ENCODE assay signal across 12 cellular contexts in the genomic region with DNA sequence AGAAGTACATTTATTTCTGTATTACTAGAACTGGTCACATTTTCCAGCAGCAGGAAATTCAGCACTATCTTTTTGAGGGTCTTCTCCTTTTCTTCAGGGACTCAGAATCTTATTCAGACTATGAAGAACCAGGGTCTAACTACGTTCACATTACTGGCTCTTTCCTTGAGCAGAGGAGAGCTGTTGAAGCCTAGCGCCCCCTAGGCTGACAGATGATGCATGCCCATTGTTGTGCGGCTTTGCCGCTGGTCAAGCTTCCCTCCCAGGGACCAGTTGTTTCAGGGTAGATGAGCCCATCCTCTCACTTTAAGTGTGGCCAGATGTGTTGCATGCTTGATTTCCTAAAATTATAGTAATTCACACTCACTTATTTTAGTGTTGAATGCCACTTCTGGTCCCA.
DNase-seq lines count a peak whose midpoint lies in the region; ATAC-seq and TF ChIP-seq lines count a peak whose summit lies in the region.
"Had no signal": no experiment of that assay in that cellular context is flagged by ENCODE, and none has a peak within 500 bp of the region (broad histone marks: within the 10 kb centered on the region; RNA-seq: fewer than 3 reads in every experiment).

No MANE protein-coding gene starts in this region.

- ATAC-seq in GM19467 (IDR thresholded peaks at IDR 0.05; ENCODE audit: unreplicated experiment), result peak; percentile 59
- no peak for ATAC-seq in natural killer cell
- no peak for ATAC-seq in GM21528 (IDR thresholded peaks at IDR 0.05; ENCODE audit: low FRiP score, unreplicated experiment)
- no peak for ATAC-seq in activated T-cell treated with anti-CD3 and anti-CD28 coated beads, Interleukin-2, amount 50 U/mL, for 4 hours

- H3K27ac Mint-ChIP-seq in glutamatergic neuron (ENCODE audit: unreplicated experiment), result no peak overlapping the region
- H3K27ac Mint-ChIP-seq in natural killer cell, result no peak overlapping the region

- POLR2A ChIA-PET in PC-9 (lab: Charles Lee; ENCODE audit: unreplicated experiment), result no interaction called here

- H4K20me1 ChIP-seq in PC-9 (ENCODE audit: insufficient read depth), result no peaks in the 10 kb centered on the region

- H3K4me3 Mint-ChIP-seq in glutamatergic neuron (ENCODE audit: unreplicated experiment) (no peak overlapping the region), natural killer cell (no peak overlapping the region)
- no peak overlapping the region for H3K4me3 Mint-ChIP-seq in activated T-cell treated with anti-CD3 and anti-CD28 coated beads, Interleukin-2, amount 50 U/mL, for 4 hours

- DNase-seq in COLO668 (lab: John Stamatoyannopoulos, UW; ENCODE audit: unreplicated experiment) (peak; percentile 4), PC-9 (no peak), glutamatergic neuron (peak; percentile 66), NCI-H446 treated with DMSO at 0.1 percent for 48 hours (lab: John Stamatoyannopoulos, UW) (no peak), natural killer cell (no peak)
- DNase-seq in activated T-cell treated with anti-CD3 and anti-CD28 coated beads, Interleukin-2, amount 50 U/mL, for 4 hours, result no peak
- DNase-seq: activated CD8-positive, alpha-beta memory T cell treated with anti-CD3 and anti-CD28 coated beads for 24 hours; DMS153; NCI-H226; ovary had no signal

- H3F3A ChIP-seq in PC-9 (ENCODE audit: insufficient read depth, low read depth), result no peaks in the 10 kb centered on the region

- no peaks in the 10 kb centered on the region for H3K36me3 Mint-ChIP-seq in glutamatergic neuron (ENCODE audit: unreplicated experiment)
- no peaks in the 10 kb centered on the region for H3K36me3 Mint-ChIP-seq in natural killer cell
- no peaks in the 10 kb centered on the region for H3K36me3 Mint-ChIP-seq in activated T-cell treated with anti-CD3 and anti-CD28 coated beads, Interleukin-2, amount 50 U/mL, for 4 hours (ENCODE audit: insufficient read depth)

- no peaks in the 10 kb centered on the region for H3K9me2 ChIP-seq in PC-9 (ENCODE audit: insufficient read depth)

- no peaks in the 10 kb centered on the region for H3K4me1 ChIP-seq in PC-9 (replicated peaks; ENCODE audit: insufficient read depth)

- no peaks in the 10 kb centered on the region for H3K27me3 ChIP-seq in PC-9 (ENCODE audit: insufficient read depth, low read depth)
- H3K27me3 ChIP-seq: ovary had no signal

- H3K4me3 ChIP-seq in PC-9, result no peak overlapping the region
- H3K4me3 ChIP-seq: ovary had no signal

- BruUV-seq in PC-9 (replicated peaks; lab: Mats Ljungman, UMichigan), result no TSS peak

- H3K9me3 Mint-ChIP-seq in glutamatergic neuron (ENCODE audit: unreplicated experiment), result no peaks in the 10 kb centered on the region
- no peaks in the 10 kb centered on the region for H3K9me3 Mint-ChIP-seq in natural killer cell
- H3K9me3 Mint-ChIP-seq in activated T-cell treated with anti-CD3 and anti-CD28 coated beads, Interleukin-2, amount 50 U/mL, for 4 hours, result no peaks in the 10 kb centered on the region

- H3K79me2 ChIP-seq in PC-9 (ENCODE audit: low read depth), result no peaks in the 10 kb centered on the region

- no peak overlapping the region for H3K27ac ChIP-seq in PC-9
- H3K27ac ChIP-seq: ovary had no signal

- no peaks in the 10 kb centered on the region for H3K27me3 Mint-ChIP-seq in glutamatergic neuron (ENCODE audit: unreplicated experiment)
- peaks cover 7 to 8% of the 10 kb centered on the region in 2 donors for H3K27me3 Mint-ChIP-seq in natural killer cell (ENCODE audit: low read depth in 2 of 2)
- H3K27me3 Mint-ChIP-seq in activated T-cell treated with anti-CD3 and anti-CD28 coated beads, Interleukin-2, amount 50 U/mL, for 4 hours (ENCODE audit: low read depth), result peaks cover 6% of the 10 kb centered on the region

- TF ChIP-seq CTCF in PC-9 (conservative IDR thresholded peaks at IDR 0.05) (peak; percentile 40), glutamatergic neuron (IDR thresholded peaks at IDR 0.05; ENCODE audit: partially characterized antibody, unreplicated experiment) (peak; percentile 38), natural killer cell (IDR thresholded peaks at IDR 0.05) (no peak)

- CTCF ChIA-PET in PC-9 (lab: Charles Lee), result no interaction called here

- H3K9me3 ChIP-seq in PC-9 (ENCODE audit: insufficient read depth, low read depth), result no peaks in the 10 kb centered on the region
- H3K9me3 ChIP-seq: ovary had no signal

- no peak overlapping the region for H3K4me2 ChIP-seq in PC-9

- H3K4me1 Mint-ChIP-seq in glutamatergic neuron (ENCODE audit: low read depth, unreplicated experiment), result no peaks in the 10 kb centered on the region
- H3K4me1 Mint-ChIP-seq in natural killer cell, result no peaks in the 10 kb centered on the region
- no peaks in the 10 kb centered on the region for H3K4me1 Mint-ChIP-seq in activated T-cell treated with anti-CD3 and anti-CD28 coated beads, Interleukin-2, amount 50 U/mL, for 4 hours (ENCODE audit: low read depth)

- no peak overlapping the region for H2AFZ ChIP-seq in PC-9

- H3K36me3 ChIP-seq in PC-9 (ENCODE audit: low read depth), result no peaks in the 10 kb centered on the region
- H3K36me3 ChIP-seq: ovary had no signal

- intact Hi-C loops in PC-9 (cut with micrococcal nuclease; ENCODE audit: unreplicated experiment) (no loop called here), natural killer cell (cut with micrococcal nuclease) (loop anchor here (5.0 kb wide), 1 partner anchor 405 kb away; no protein-coding TSS in a partner anchor)

Comparison
In these comparisons a context has a peak if more than half of its experiments do, and no peak if none do; other contexts are left out.
1. DNase-seq: peak in COLO668 (single experiment) and glutamatergic neuron (single experiment); none in PC-9 (0 of 2), NCI-H446 treated with DMSO at 0.1 percent for 48 hours (single experiment), natural killer cell (single experiment) and activated T-cell treated with anti-CD3 and anti-CD28 coated beads, Interleukin-2, amount 50 U/mL, for 4 hours (single experiment).